Comparison of ENCODE assay signal across 13 cellular contexts in genomic region chr1:209434066-209434465, GRCh38.
DNase-seq lines count a peak whose midpoint lies in the region; ATAC-seq, FAIRE-seq and TF ChIP-seq lines count a peak whose summit lies in the region.
"Had no signal": no experiment of that assay in that cellular context is flagged by ENCODE, and none has a peak within 500 bp of the region (broad histone marks: within the 10 kb centered on the region; RNA-seq: fewer than 3 reads in every experiment).

No MANE protein-coding gene starts in this region.

- no peak for TF ChIP-seq CTCF in GM23338 (conservative IDR thresholded peaks at IDR 0.05; ENCODE audit: low read depth in 2 of 2)
- TF ChIP-seq CTCF in fibroblast of villous mesenchyme (IDR thresholded peaks at IDR 0.05; ENCODE audit: insufficient read depth, low read depth, low read length), result no peak
- TF ChIP-seq CTCF in D721Med (IDR thresholded peaks at IDR 0.05; ENCODE audit: insufficient read depth, missing control alignments), result no peak

- DNase-seq in GM23338 (ENCODE audit: low spot score), result no peak
- DNase-seq in fibroblast of villous mesenchyme (ENCODE audit: low read depth), result peak; percentile 17
- DNase-seq in pons (ENCODE audit: low spot score), result peak; percentile 51
- DNase-seq in D721Med (ENCODE audit: insufficient read length, low spot score), result no peak
- DNase-seq: COR-L47, NCI-H1092, T-helper 2 cell had no signal

- H3K36me3 Mint-ChIP-seq in GM23338 (ENCODE audit: low read depth), result peaks cover 26% of the 10 kb centered on the region
- H3K36me3 Mint-ChIP-seq: activated naive CD8-positive, alpha-beta T cell had no signal

- peaks cover 15% of the 10 kb centered on the region for H3K79me2 ChIP-seq in GM23338 (replicated peaks; ENCODE audit: insufficient read depth)

- no peak for ATAC-seq in GM23338
- peak; percentile 38 for ATAC-seq in SK-N-SH treated with all-trans-retinoic acid at 6 μM for 48 hours
- ATAC-seq in HG03469 (IDR thresholded peaks at IDR 0.05; ENCODE audit: unreplicated experiment), result no peak
- no peak for ATAC-seq in GM18858 (IDR thresholded peaks at IDR 0.05; ENCODE audit: unreplicated experiment)
- no peak for ATAC-seq in GM18505 (IDR thresholded peaks at IDR 0.05; ENCODE audit: unreplicated experiment)

- H2AFZ ChIP-seq in GM23338, result no peak overlapping the region

- no peaks in the 10 kb centered on the region for H3K36me3 ChIP-seq in GM23338 (ENCODE audit: insufficient read depth)

- H3K4me1 ChIP-seq in GM23338 (ENCODE audit: insufficient read depth), result peaks cover 56% of the 10 kb centered on the region

- peak overlapping the region; percentile 96 for H3K27ac ChIP-seq in GM23338 (ENCODE audit: low read depth)

- H3K4me2 ChIP-seq in GM23338, result peak overlapping the region; percentile 34; the same call in 1 of the 2 replicates

- peaks cover 11% of the 10 kb centered on the region for H3K27me3 Mint-ChIP-seq in GM23338 (ENCODE audit: insufficient read depth, low read depth, poor library complexity)

- H3K4me3 Mint-ChIP-seq in GM23338, result peak overlapping the region; percentile 3; the same call in 1 of the 3 replicates
- H3K4me3 Mint-ChIP-seq: activated naive CD8-positive, alpha-beta T cell had no signal

- H3K9me2 ChIP-seq in GM23338 (ENCODE audit: insufficient read depth), result no peaks in the 10 kb centered on the region

- H3K27ac Mint-ChIP-seq in GM23338, result peak overlapping the region; percentile 98
- H3K27ac Mint-ChIP-seq: activated naive CD8-positive, alpha-beta T cell had no signal

- no peaks in the 10 kb centered on the region; the same call in 2 of the 3 replicates for H3K9me3 Mint-ChIP-seq in GM23338

- H3K4me3 ChIP-seq in GM23338, result no peak overlapping the region
- H3K4me3 ChIP-seq in fibroblast of villous mesenchyme (ENCODE audit: low read depth, low read length), result no peak overlapping the region

- TF ChIP-seq POLR2A in GM18505 (IDR thresholded peaks at IDR 0.05; ENCODE audit: borderline replicate concordance, extremely low read depth, insufficient read depth, insufficient read length), result no peak

- no peaks in the 10 kb centered on the region for H3K27me3 ChIP-seq in GM23338 (ENCODE audit: insufficient read depth)

- H3F3A ChIP-seq in GM23338 (replicated peaks; ENCODE audit: low read depth), result no peaks in the 10 kb centered on the region

- H3K4me1 Mint-ChIP-seq in GM23338, result peaks cover 65% of the 10 kb centered on the region

- FAIRE-seq in D721Med (lab: Jason Lieb, UNC), result no peak
- FAIRE-seq: GM12892 had no signal

- H4K20me1 ChIP-seq in GM23338 (replicated peaks; ENCODE audit: insufficient read depth), result no peaks in the 10 kb centered on the region

TF ChIP-seq in GM23338, 12 proteins besides CTCF, POLR2A, EP300 and RAD21 (continues in another document):
- no peak for TF ChIP-seq STAT1 (IDR thresholded peaks at IDR 0.05; ENCODE audit: unreplicated experiment)
- TF ChIP-seq NANOG (IDR thresholded peaks at IDR 0.05; ENCODE audit: borderline replicate concordance), result no peak
- no peak for TF ChIP-seq EZH2 (IDR thresholded peaks at IDR 0.05; ENCODE audit: low read depth, unreplicated experiment)
- TF ChIP-seq REST (IDR thresholded peaks at IDR 0.05; ENCODE audit: unreplicated experiment), result no peak

TF ChIP-seq in SK-N-SH treated with all-trans-retinoic acid at 6 μM for 48 hours, 23 proteins besides CTCF, POLR2A, EP300 and RAD21:
- TF ChIP-seq GLIS3 (CRISPR knock-in tag; IDR thresholded peaks at IDR 0.05) (no peak), CREB5 (CRISPR knock-in tag; IDR thresholded peaks at IDR 0.05; ENCODE audit: low read depth) (no peak), ZC3H10 (CRISPR knock-in tag; IDR thresholded peaks at IDR 0.05) (no peak), ZNF565 (CRISPR knock-in tag; conservative IDR thresholded peaks at IDR 0.05; ENCODE audit: low read depth) (no peak), ESRRG (CRISPR knock-in tag; IDR thresholded peaks at IDR 0.05) (no peak), BACH2 (CRISPR knock-in tag; IDR thresholded peaks at IDR 0.05; ENCODE audit: borderline replicate concordance) (no peak), ARNTL (CRISPR knock-in tag; IDR thresholded peaks at IDR 0.05; ENCODE audit: borderline replicate concordance, low read depth) (no peak), ZFP30 (CRISPR knock-in tag; IDR thresholded peaks at IDR 0.05) (no peak), ZNF70 (CRISPR knock-in tag; IDR thresholded peaks at IDR 0.05) (no peak), TCF4 (CRISPR knock-in tag; IDR thresholded peaks at IDR 0.05; ENCODE audit: borderline replicate concordance) (no peak), PATZ1 (CRISPR knock-in tag; IDR thresholded peaks at IDR 0.05; ENCODE audit: borderline replicate concordance) (no peak), ISL1 (CRISPR knock-in tag; IDR thresholded peaks at IDR 0.05) (no peak), PPARA (CRISPR knock-in tag; IDR thresholded peaks at IDR 0.05; ENCODE audit: borderline replicate concordance) (no peak), SNAI2 (CRISPR knock-in tag; IDR thresholded peaks at IDR 0.05) (no peak), POU6F1 (CRISPR knock-in tag; IDR thresholded peaks at IDR 0.05; ENCODE audit: borderline replicate concordance, low read depth) (no peak), ZNF8 (CRISPR knock-in tag; IDR thresholded peaks at IDR 0.05) (no peak)

Comparison
In these comparisons a context has a peak if more than half of its experiments do, and no peak if none do; other contexts are left out.
1. DNase-seq: peak in fibroblast of villous mesenchyme (single experiment) and pons (single experiment); none in GM23338 (single experiment) and D721Med (single experiment).